Comparison of ENCODE assay signal across 18 cellular contexts in genomic region chr19:45368127-45368526, GRCh38. TPM values are rescaled to one million over a fixed set of nuclear protein-coding genes. Genes with fewer than 3 reads are reported as not detected.
DNase-seq lines count a peak whose midpoint lies in the region; ATAC-seq and TF ChIP-seq lines count a peak whose summit lies in the region.
"Had no signal": no experiment of that assay in that cellular context is flagged by ENCODE, and none has a peak within 500 bp of the region (broad histone marks: within the 10 kb centered on the region; RNA-seq: fewer than 3 reads in every experiment).

No MANE protein-coding gene starts in this region.

- H3K4me3 ChIP-seq in mesenchymal stem cell (ENCODE audit: insufficient read depth in 1 of 2, low read depth in 1 of 2, low read length in 2 of 2) = no peak overlapping the region
- H3K4me3 ChIP-seq: esophagus squamous epithelium, tibial artery had no signal

- peaks cover 12% of the 10 kb centered on the region for H3K4me1 ChIP-seq in mesenchymal stem cell (ENCODE audit: control insufficient read depth, insufficient read depth, low read depth, low read length)
- H3K4me1 ChIP-seq: BE2C had no signal

- H3K27me3 Mint-ChIP-seq in Calu3 (ENCODE audit: unreplicated experiment) (no peaks in the 10 kb centered on the region), WTC11 (ENCODE audit: low read depth) (no peaks in the 10 kb centered on the region), natural killer cell (ENCODE audit: low read depth in 2 of 2) (no peaks in the 10 kb centered on the region)
- no peaks in the 10 kb centered on the region for H3K27me3 Mint-ChIP-seq in activated T-cell treated with anti-CD3 and anti-CD28 coated beads, Interleukin-2, amount 50 U/mL, for 24 hours

- H2AK5ac ChIP-seq in mesenchymal stem cell (ENCODE audit: low read length, severe bottlenecking) = no peak overlapping the region

- over 99% methylated on average over 4 of the region's 4 CpGs for WGBS in mesenchymal stem cell

- H4K91ac ChIP-seq in mesenchymal stem cell (ENCODE audit: low read length) = no peak overlapping the region

- no peak for TF ChIP-seq CTCF in Calu3 (IDR thresholded peaks at IDR 0.05; ENCODE audit: unreplicated experiment)
- no peak for TF ChIP-seq CTCF in WTC11 (IDR thresholded peaks at IDR 0.05)
- TF ChIP-seq CTCF in natural killer cell (IDR thresholded peaks at IDR 0.05) = no peak

- H2BK5ac ChIP-seq in mesenchymal stem cell (ENCODE audit: low read depth, low read length, poor library complexity, severe bottlenecking) = no peak overlapping the region

- H3K14ac ChIP-seq in mesenchymal stem cell (ENCODE audit: low read length in 2 of 2) = no peak overlapping the region

- no peak overlapping the region for H3K9ac ChIP-seq in mesenchymal stem cell (ENCODE audit: low read length)

- H3K27ac Mint-ChIP-seq in Calu3 (ENCODE audit: unreplicated experiment) = peak overlapping the region; percentile 30
- H3K27ac Mint-ChIP-seq in WTC11 = no peak overlapping the region
- no peak overlapping the region for H3K27ac Mint-ChIP-seq in natural killer cell
- no peak overlapping the region for H3K27ac Mint-ChIP-seq in activated T-cell treated with anti-CD3 and anti-CD28 coated beads, Interleukin-2, amount 50 U/mL, for 24 hours

- no peaks in the 10 kb centered on the region for H3K9me3 ChIP-seq in mesenchymal stem cell (ENCODE audit: control insufficient read depth, low read length)
- H3K9me3 ChIP-seq: BE2C, esophagus squamous epithelium, tibial artery had no signal

- no peak overlapping the region for H2BK12ac ChIP-seq in mesenchymal stem cell (ENCODE audit: low read length in 2 of 2)

- H3K4me2 ChIP-seq in mesenchymal stem cell (ENCODE audit: low read length, poor library complexity, severe bottlenecking) = no peak overlapping the region

- no peak overlapping the region for H4K8ac ChIP-seq in mesenchymal stem cell (ENCODE audit: low read length)

- H3K4me1 Mint-ChIP-seq in Calu3 (ENCODE audit: low read depth, unreplicated experiment) = peaks cover 8% of the 10 kb centered on the region
- peaks cover 15% of the 10 kb centered on the region for H3K4me1 Mint-ChIP-seq in WTC11
- peaks cover 6 to 10% of the 10 kb centered on the region in 2 donors for H3K4me1 Mint-ChIP-seq in natural killer cell
- H3K4me1 Mint-ChIP-seq in activated T-cell treated with anti-CD3 and anti-CD28 coated beads, Interleukin-2, amount 50 U/mL, for 24 hours (ENCODE audit: low read depth) = peaks cover 14% of the 10 kb centered on the region

- DNase-seq in Calu3 (no peak), WTC11 (ENCODE audit: low spot score) (no peak), natural killer cell (no peak), left colon (no peak), mesenchymal stem cell (no peak)
- DNase-seq in activated T-cell treated with anti-CD3 and anti-CD28 coated beads, Interleukin-2, amount 50 U/mL, for 24 hours = no peak
- DNase-seq: activated CD8-positive, alpha-beta memory T cell treated with anti-CD3 and anti-CD28 coated beads for 24 hours; BE2C; caudate nucleus; DMS 273 treated with DMSO at 0.1 percent for 48 hours; esophagus squamous epithelium; NCI-H2227 treated with DMSO at 0.1 percent for 48 hours; retina; stimulated activated naive CD4-positive, alpha-beta T cell; tibial artery; WERI-Rb-1 had no signal

- no peak overlapping the region for H2BK15ac ChIP-seq in mesenchymal stem cell (ENCODE audit: low read depth, poor library complexity, severe bottlenecking)

- no peak overlapping the region for H2BK120ac ChIP-seq in mesenchymal stem cell (ENCODE audit: low read depth, low read length)

- peaks cover 39% of the 10 kb centered on the region for H3K79me1 ChIP-seq in mesenchymal stem cell (replicated peaks; ENCODE audit: low read length, poor library complexity, severe bottlenecking)

- H3K4ac ChIP-seq in mesenchymal stem cell (ENCODE audit: low read depth in 1 of 2, low read length in 2 of 2) = no peak overlapping the region

- H3K36me3 ChIP-seq in mesenchymal stem cell (ENCODE audit: control insufficient read depth in 1 of 2, insufficient read depth in 2 of 2, low read depth in 1 of 2, low read length in 2 of 2) = peaks cover 15 to 35% of the 10 kb centered on the region in 2 experiments
- H3K36me3 ChIP-seq: BE2C had no signal

- H3K36me3 Mint-ChIP-seq in Calu3 (ENCODE audit: insufficient read depth, unreplicated experiment) (peaks cover 35% of the 10 kb centered on the region), WTC11 (peaks cover 20% of the 10 kb centered on the region), natural killer cell (no peaks in the 10 kb centered on the region)
- H3K36me3 Mint-ChIP-seq in activated T-cell treated with anti-CD3 and anti-CD28 coated beads, Interleukin-2, amount 50 U/mL, for 24 hours (ENCODE audit: low read depth) = peaks cover 27% of the 10 kb centered on the region

- no peak overlapping the region for H3K4me3 Mint-ChIP-seq in Calu3 (ENCODE audit: low read depth, unreplicated experiment)
- H3K4me3 Mint-ChIP-seq in WTC11 = no peak overlapping the region
- peak overlapping the region; percentile 21 for H3K4me3 Mint-ChIP-seq in natural killer cell
- H3K4me3 Mint-ChIP-seq in activated T-cell treated with anti-CD3 and anti-CD28 coated beads, Interleukin-2, amount 50 U/mL, for 24 hours = no peak overlapping the region

- no peak overlapping the region for H3K27ac ChIP-seq in mesenchymal stem cell (ENCODE audit: low read length, poor library complexity, severe bottlenecking)
- H3K27ac ChIP-seq: esophagus squamous epithelium, tibial artery, WERI-Rb-1 had no signal

- BruUV-seq in Calu3 (replicated peaks; lab: Mats Ljungman, UMichigan) = TSS peak; percentile 41

- POLR2A ChIA-PET in WTC11 (lab: Charles Lee) = no interaction called here

- H2AFZ ChIP-seq in mesenchymal stem cell (ENCODE audit: low read depth, low read length) = no peak overlapping the region

- CTCF ChIA-PET in Calu3 (lab: Charles Lee) = interaction anchor here (1.1 kb wide), 1 partner anchor 14 kb away, joined by 5 read pairs; no protein-coding TSS in a partner anchor
- CTCF ChIA-PET in WTC11 (lab: Charles Lee) = interaction anchor here (0.6 to 1.8 kb wide), 13 partner anchors 13 to 275 kb away, joined by 3 to 10 read pairs (median 4); no protein-coding TSS in a partner anchor

- no peak overlapping the region for H3K23ac ChIP-seq in mesenchymal stem cell (ENCODE audit: low read length in 2 of 2)

- H3K9me3 Mint-ChIP-seq in Calu3 (ENCODE audit: low read depth, unreplicated experiment) (no peaks in the 10 kb centered on the region), WTC11 (no peaks in the 10 kb centered on the region), natural killer cell (no peaks in the 10 kb centered on the region)
- no peaks in the 10 kb centered on the region for H3K9me3 Mint-ChIP-seq in activated T-cell treated with anti-CD3 and anti-CD28 coated beads, Interleukin-2, amount 50 U/mL, for 24 hours

- intact Hi-C loops in Calu3 (cut with micrococcal nuclease; ENCODE audit: unreplicated experiment) (no loop called here), natural killer cell (cut with micrococcal nuclease) (no loop called here), left colon (cut with DNase I, micrococcal nuclease) (no loop called here)

- H3K18ac ChIP-seq in mesenchymal stem cell (ENCODE audit: low read depth in 1 of 2, low read length in 2 of 2) = no peak overlapping the region

- no peaks in the 10 kb centered on the region for H3K27me3 ChIP-seq in mesenchymal stem cell (ENCODE audit: control insufficient read depth in 1 of 2, insufficient read depth in 1 of 2, low read length in 2 of 2)
- H3K27me3 ChIP-seq: BE2C, esophagus squamous epithelium, tibial artery had no signal

- no peak for ATAC-seq in WTC11
- ATAC-seq in natural killer cell = no peak
- no peak for ATAC-seq in left colon

TF ChIP-seq in WTC11, 78 proteins besides CTCF, POLR2A, EP300 and RAD21:
- TF ChIP-seq GTF2I (CRISPR knock-in tag; conservative IDR thresholded peaks at IDR 0.05) (0 out of 2 replicates have a peak, but pooled peaks have one; percentile 15), NFYB (CRISPR knock-in tag; conservative IDR thresholded peaks at IDR 0.05; ENCODE audit: low read depth) (no peak)

RNA-seq across cellular contexts. Expression of gene ERCC2, which starts 2.2 kb away (rescaled TPM):
- 56.4 and 57.7 TPM in 2 replicates for total RNA-seq in Calu3 (2022)
- 102 to 113 TPM (median 109 TPM) in 3 replicates for total RNA-seq in WTC11 (2021)
- 10 to 100 TPM; 13.4 to 22.3 (median 14.9) TPM for total RNA-seq in natural killer cell
- total RNA-seq in left colon = 10 to 100 TPM in 1 of 2 donors, 1 to 10 TPM in 1; 8.7 to 13.4 TPM
- 33.5 TPM for polyA plus RNA-seq in mesenchymal stem cell (2013, experiment 1 of 2)
- polyA plus RNA-seq in mesenchymal stem cell (2013, experiment 2 of 2) = 33.3 TPM

RNA-seq across cellular contexts. Expression of gene KLC3, which starts 27.6 kb away (rescaled TPM):
- 3.3 and 4.5 TPM in 2 replicates for total RNA-seq in Calu3 (2022)
- total RNA-seq in WTC11 (2021) = 5.2 to 6.5 TPM (median 5.3 TPM) in 3 replicates
- total RNA-seq in natural killer cell = not detected
- total RNA-seq in left colon = not detected
- not detected for polyA plus RNA-seq in mesenchymal stem cell (2013, experiment 1 of 2)
- 0.01 TPM for polyA plus RNA-seq in mesenchymal stem cell (2013, experiment 2 of 2)
- total RNA-seq: glomerular endothelial cell had no signal

RNA-seq across cellular contexts. Expression of gene PPP1R13L, which starts 36.7 kb away (rescaled TPM):
- total RNA-seq in Calu3 (2022) (98.4 and 135 TPM in 2 replicates), WTC11 (2021) (27.5 to 38.1 TPM (median 35.2 TPM) in 3 replicates), natural killer cell (1 to 10 TPM; 5.6 to 7.4 (median 5.9) TPM), left colon (10 to 100 TPM; 34.1 to 35.0 TPM)
- polyA plus RNA-seq in mesenchymal stem cell (2013, experiment 1 of 2) = 9.0 TPM
- 9.8 TPM for polyA plus RNA-seq in mesenchymal stem cell (2013, experiment 2 of 2)

RNA-seq across cellular contexts. Expression of gene POLR1G, which starts 38.3 kb away (rescaled TPM):
- total RNA-seq in Calu3 (2022) = 22.5 and 25.8 TPM in 2 replicates
- 33.5 to 38.1 TPM (median 34.8 TPM) in 3 replicates for total RNA-seq in WTC11 (2021)
- 1 to 10 TPM in 1 of 3 donors, under 1 TPM in 2; 0.28 to 1.4 (median 0.45) TPM for total RNA-seq in natural killer cell
- total RNA-seq in left colon = 1 to 10 TPM; 3.0 to 3.2 TPM
- 6.0 TPM for polyA plus RNA-seq in mesenchymal stem cell (2013, experiment 1 of 2)
- 6.5 TPM for polyA plus RNA-seq in mesenchymal stem cell (2013, experiment 2 of 2)

RNA-seq across cellular contexts. Expression of gene CKM, which starts 45.5 kb away (rescaled TPM):
- not detected in 2 replicates for total RNA-seq in Calu3 (2022)
- total RNA-seq in WTC11 (2021) = not detected in 3 replicates
- total RNA-seq in natural killer cell = not detected
- total RNA-seq in left colon = under 1 TPM in 1 of 2 donors, not detected in 1; 0.50 TPM
- not detected for polyA plus RNA-seq in mesenchymal stem cell (2013, experiment 1 of 2)
- not detected for polyA plus RNA-seq in mesenchymal stem cell (2013, experiment 2 of 2)
- total RNA-seq: esophagus squamous epithelium, glomerular endothelial cell, MCF 10A had no signal
